Comparison of ENCODE assay signal across 29 cellular contexts in the genomic region with DNA sequence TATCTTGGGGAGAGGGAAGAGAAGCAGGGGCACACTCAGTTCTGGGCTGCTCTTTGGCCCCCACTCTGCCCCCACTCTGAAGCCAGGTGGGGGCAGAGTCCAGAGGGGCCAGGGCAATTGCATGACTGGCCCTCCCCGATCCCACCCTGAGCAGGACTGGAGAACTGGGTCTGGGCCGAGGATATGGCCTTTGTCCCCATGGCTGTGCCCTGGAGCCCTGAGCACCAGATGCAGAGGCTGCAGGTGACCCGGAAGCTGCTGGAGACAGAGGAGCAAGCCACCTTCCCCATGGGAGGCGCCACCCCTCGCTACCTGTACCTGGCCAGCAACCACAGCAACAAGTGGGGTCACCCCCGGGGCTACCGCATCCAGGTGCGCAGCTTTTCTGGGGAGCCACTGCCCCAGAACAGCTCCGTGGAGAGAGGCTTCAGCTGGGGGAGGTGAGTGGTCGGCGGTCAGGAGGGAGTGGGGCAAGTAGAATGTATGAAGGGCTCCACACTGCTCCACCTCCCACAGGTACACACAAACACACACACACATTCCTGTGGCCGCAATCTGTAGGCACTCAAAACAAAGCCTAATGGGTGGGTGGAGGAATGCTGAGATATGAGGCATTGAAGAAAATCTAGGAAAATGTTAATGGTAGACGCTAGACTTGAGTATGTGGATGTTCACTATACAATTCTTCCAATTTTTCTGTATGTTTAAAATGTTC. TPM values are rescaled to one million over a fixed set of nuclear protein-coding genes. Genes with fewer than 3 reads are reported as not detected.
DNase-seq lines count a peak whose midpoint lies in the region; FAIRE-seq and TF ChIP-seq lines count a peak whose summit lies in the region.
"Had no signal": no experiment of that assay in that cellular context is flagged by ENCODE, and none has a peak within 500 bp of the region (broad histone marks: within the 10 kb centered on the region; RNA-seq: fewer than 3 reads in every experiment).

No MANE protein-coding gene starts in this region.

- FAIRE-seq in astrocyte (lab: Jason Lieb, UNC) = no peak
- FAIRE-seq in small intestine (lab: Jason Lieb, UNC) = no peak
- FAIRE-seq: GM18507 had no signal

- H3K4me2 ChIP-seq in astrocyte (ENCODE audit: low read length) = no peak overlapping the region
- H3K4me2 ChIP-seq: GM23338, PC-9 had no signal

- H3K27me3 ChIP-seq in astrocyte (ENCODE audit: insufficient read depth, low read length) (peaks cover 4% of the 10 kb centered on the region), liver (ENCODE audit: control insufficient read depth in 4 of 4, insufficient read depth in 4 of 4, low read length in 3 of 4) (no peaks in the 10 kb centered on the region), small intestine (ENCODE audit: control insufficient read depth in 2 of 2, insufficient read depth in 2 of 2, low read length in 2 of 2) (no peaks in the 10 kb centered on the region), uterus (no peaks in the 10 kb centered on the region)

- no peaks in the 10 kb centered on the region for H3K36me3 Mint-ChIP-seq in astrocyte (ENCODE audit: low read depth, unreplicated experiment)
- H3K36me3 Mint-ChIP-seq in nephron progenitor cell (ENCODE audit: low read depth) = peaks cover 15% of the 10 kb centered on the region

- H3K79me2 ChIP-seq in astrocyte (ENCODE audit: insufficient read depth, low read length) = no peaks in the 10 kb centered on the region

- DNase-seq in HT-29 (ENCODE audit: low spot score) (peak; percentile 77), astrocyte (ENCODE audit: low read depth) (peak; percentile 74), small intestine (peak; percentile 40), DMS114 treated with DMSO at 0.1 percent for 48 hours (lab: John Stamatoyannopoulos, UW; ENCODE audit: unreplicated experiment) (no peak), uterus (no peak), nephron progenitor cell (no peak)
- DNase-seq: HCEC 1CT; KBM-7; MV-4-11; NCI-H1105; NCI-H146; NCI-H1930; NCI-H2107; NCI-H446 treated with DMSO at 0.1 percent for 48 hours; NCI-H526; NCI-H82; NK-92 treated with Interleukin-12 subunit alpha and Interleukin-12 subunit beta, amount 100 ng/mL, for 24 hours; PC-9; SJCRH30 had no signal

- TF ChIP-seq CTCF in astrocyte (IDR thresholded peaks at IDR 0.05; ENCODE audit: insufficient read depth, low read depth, low read length) (no peak), liver (IDR thresholded peaks at IDR 0.05; ENCODE audit: low read depth, low read length, missing input control) (no peak), uterus (IDR thresholded peaks at IDR 0.05) (no peak), nephron progenitor cell (IDR thresholded peaks at IDR 0.05) (no peak)

- H3K27ac ChIP-seq in astrocyte (ENCODE audit: low read depth, low read length) (no peak overlapping the region), liver (ENCODE audit: low read depth in 1 of 2, low read length in 2 of 2) (no peak overlapping the region), small intestine (ENCODE audit: low read depth in 1 of 2, low read length in 1 of 2) (no peak overlapping the region), uterus (no peak overlapping the region)
- H3K27ac ChIP-seq: PC-9, SJCRH30 had no signal

- H3K4me1 ChIP-seq in astrocyte (ENCODE audit: insufficient read depth, low read length) (no peaks in the 10 kb centered on the region), liver (ENCODE audit: control insufficient read depth in 4 of 4, insufficient read depth in 4 of 4, low read length in 3 of 4) (peaks cover 3 to 58% (median 42%) of the 10 kb centered on the region in 4 donors), small intestine (ENCODE audit: control insufficient read depth in 2 of 2, insufficient read depth in 1 of 2, low read depth in 1 of 2, low read length in 1 of 2) (peaks cover 0 to 4% of the 10 kb centered on the region in 2 donors), uterus (no peaks in the 10 kb centered on the region)
- H3K4me1 ChIP-seq: SJCRH30 had no signal

- no peak overlapping the region for H2AFZ ChIP-seq in astrocyte (ENCODE audit: low read depth, low read length)
- H2AFZ ChIP-seq: GM23338, PC-9 had no signal

- H3K27me3 Mint-ChIP-seq in astrocyte (ENCODE audit: low read depth, unreplicated experiment) (peaks cover 8% of the 10 kb centered on the region), nephron progenitor cell (ENCODE audit: low read depth, poor library complexity) (peaks cover 35% of the 10 kb centered on the region)

- TF ChIP-seq POLR2A in uterus (IDR thresholded peaks at IDR 0.05) = no peak

- H3K9ac ChIP-seq in astrocyte (ENCODE audit: low read length) = no peak overlapping the region
- no peak overlapping the region for H3K9ac ChIP-seq in liver (ENCODE audit: low read depth in 1 of 2, low read length in 2 of 2)

- H3K9me3 Mint-ChIP-seq in astrocyte (ENCODE audit: unreplicated experiment) (peaks cover 12% of the 10 kb centered on the region), nephron progenitor cell (peaks cover 31% of the 10 kb centered on the region)

- WGBS in liver = 82% methylated on average over 13 of the region's 13 CpGs
- WGBS in small intestine, 3 donors = 73 to 88% (median 79%) methylated on average over 12 to 13 of the region's 13 CpGs

- H3K4me1 Mint-ChIP-seq in astrocyte (ENCODE audit: low read depth, unreplicated experiment) = peaks cover 3% of the 10 kb centered on the region
- no peaks in the 10 kb centered on the region for H3K4me1 Mint-ChIP-seq in nephron progenitor cell

- intact Hi-C loops in uterus (cut with DNase I; ENCODE audit: low total_unique reads) = no loop called here

- H3K27ac Mint-ChIP-seq in astrocyte (ENCODE audit: unreplicated experiment) (no peak overlapping the region), nephron progenitor cell (no peak overlapping the region)
- H3K27ac Mint-ChIP-seq: GM23338 had no signal

- H3K36me3 ChIP-seq in astrocyte (ENCODE audit: insufficient read depth, low read length) (no peaks in the 10 kb centered on the region), liver (ENCODE audit: control insufficient read depth in 4 of 4, insufficient read depth in 3 of 4, low read depth in 1 of 4, low read length in 3 of 4) (peaks cover 3 to 18% (median 12%) of the 10 kb centered on the region in 4 donors), small intestine (ENCODE audit: control insufficient read depth in 2 of 2, insufficient read depth in 2 of 2, low read length in 2 of 2) (no peaks in the 10 kb centered on the region), uterus (no peaks in the 10 kb centered on the region)
- H3K36me3 ChIP-seq: SJCRH30 had no signal

- H3K4me3 ChIP-seq in astrocyte (ENCODE audit: insufficient read depth, low read depth, low read length) (no peak overlapping the region), liver (ENCODE audit: low read depth in 1 of 3, low read length in 3 of 3) (no peak overlapping the region), small intestine (ENCODE audit: low read depth in 1 of 2, low read length in 2 of 2) (no peak overlapping the region), uterus (no peak overlapping the region)
- H3K4me3 ChIP-seq: GM23338, PC-9, SJCRH30 had no signal

- no peaks in the 10 kb centered on the region for H4K20me1 ChIP-seq in astrocyte (ENCODE audit: insufficient read depth, low read length)

- H3K9me3 ChIP-seq in astrocyte (ENCODE audit: insufficient read depth, low read depth, low read length) (peaks cover 5% of the 10 kb centered on the region), liver (ENCODE audit: control insufficient read depth in 4 of 4, low read length in 3 of 4) (no peaks in the 10 kb centered on the region), small intestine (ENCODE audit: control insufficient read depth, low read depth) (no peaks in the 10 kb centered on the region), uterus (peaks cover 0 to 8% of the 10 kb centered on the region in 2 donors)
- H3K9me3 ChIP-seq: SJCRH30 had no signal

- TF ChIP-seq RAD21 in liver (IDR thresholded peaks at IDR 0.05) = no peak

- H3K4me3 Mint-ChIP-seq in astrocyte (ENCODE audit: unreplicated experiment) (no peak overlapping the region), nephron progenitor cell (no peak overlapping the region)
- H3K4me3 Mint-ChIP-seq: GM23338 had no signal

TF ChIP-seq in liver, 16 proteins besides CTCF, POLR2A, EP300 and RAD21:
- TF ChIP-seq, protein P1, sequence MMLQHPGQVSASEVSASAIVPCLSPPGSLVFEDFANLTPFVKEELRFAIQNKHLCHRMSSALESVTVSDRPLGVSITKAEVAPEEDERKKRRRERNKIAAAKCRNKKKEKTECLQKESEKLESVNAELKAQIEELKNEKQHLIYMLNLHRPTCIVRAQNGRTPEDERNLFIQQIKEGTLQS (IDR thresholded peaks at IDR 0.05) = no peak
- TF ChIP-seq RXRA (IDR thresholded peaks at IDR 0.05) (peak in 1 of 2 donors; percentile 23), HNF4A (conservative IDR thresholded peaks at IDR 0.05) (peak; percentile 41 to 61)

RNA-seq across cellular contexts. Expression of a gene that starts 21.4 kb away (rescaled TPM):
- total RNA-seq in HT-29 (2014; rRNA removed; shearing (Covaris generic)) = 0.23 TPM in 1 of 2 replicates, not detected in the other
- total RNA-seq in astrocyte (1.1 and 1.5 TPM in 2 replicates), liver (1 to 10 TPM; 2.4 to 6.9 TPM), uterus (10 to 100 TPM; 11.8 to 86.2 (median 15.5) TPM)
- polyA plus RNA-seq in liver (10 to 100 TPM in 1 of 2 donors, 1 to 10 TPM in 1; 2.0 to 18.2 TPM), small intestine (10 to 100 TPM in 1 of 3 donors, 1 to 10 TPM in 2; 1.3 to 30.0 (median 3.0) TPM)
- total RNA-seq: RPMI7951 had no signal

RNA-seq across cellular contexts. Expression of a gene that starts 28.0 kb away (rescaled TPM):
- 1.6 and 1.8 TPM in 2 replicates for total RNA-seq in HT-29 (2014; rRNA removed; shearing (Covaris generic))
- total RNA-seq in astrocyte (4.1 and 5.0 TPM in 2 replicates), liver (1 to 10 TPM in 1 of 2 donors, under 1 TPM in 1; 0.33 to 2.4 TPM), uterus (1 to 10 TPM in 3 of 4 donors, not detected in 1; 1.3 to 5.3 (median 3.0) TPM)
- polyA plus RNA-seq in liver (under 1 TPM; 0.17 to 0.50 TPM), small intestine (1 to 10 TPM in 2 of 3 donors, under 1 TPM in 1; 0.54 to 1.3 (median 1.1) TPM)
- total RNA-seq: A172 had no signal

RNA-seq across cellular contexts. Expression of a gene that starts 28.2 kb away (rescaled TPM):
- not detected in 2 replicates for total RNA-seq in HT-29 (2014; rRNA removed; shearing (Covaris generic))
- total RNA-seq in astrocyte (not detected in 2 replicates), liver (100 to 1,000 TPM in 1 of 2 donors, 10 to 100 TPM in 1; 23.8 to 271 TPM), uterus (not detected)
- polyA plus RNA-seq in liver (100 to 1,000 TPM in 1 of 2 donors, 10 to 100 TPM in 1; 84.7 to 144 TPM), small intestine (10 to 100 TPM in 1 of 3 donors, 1 to 10 TPM in 2; 4.1 to 12.1 (median 4.6) TPM)
- total RNA-seq: A172, GM23338, HT1080, LHCN-M2, MCF 10A, PC-9, Right ventricle myocardium inferior, RPMI7951, SJCRH30 had no signal
- polyA plus RNA-seq: BJ, GM23338 had no signal

RNA-seq across cellular contexts. Expression of a gene that starts 39.2 kb away (rescaled TPM):
- total RNA-seq in HT-29 (2014; rRNA removed; shearing (Covaris generic)) = 96.8 and 142 TPM in 2 replicates
- total RNA-seq in astrocyte (131 and 152 TPM in 2 replicates), liver (10 to 100 TPM; 25.0 to 46.7 TPM), uterus (10 to 100 TPM in 3 of 4 donors, 1 to 10 TPM in 1; 9.7 to 74.3 (median 46.0) TPM)
- polyA plus RNA-seq in liver (10 to 100 TPM; 33.0 to 55.3 TPM), small intestine (10 to 100 TPM; 49.9 to 93.0 (median 55.9) TPM)

RNA-seq across cellular contexts. Expression of a gene that starts 48.3 kb away (rescaled TPM):
- 108 and 118 TPM in 2 replicates for total RNA-seq in HT-29 (2014; rRNA removed; shearing (Covaris generic))
- total RNA-seq in astrocyte (79.8 and 87.6 TPM in 2 replicates), liver (10 to 100 TPM; 47.6 to 64.1 TPM), uterus (100 to 1,000 TPM in 1 of 4 donors, 10 to 100 TPM in 3; 42.6 to 108 (median 72.6) TPM)
- polyA plus RNA-seq in liver (10 to 100 TPM; 37.7 to 44.2 TPM), small intestine (10 to 100 TPM; 73.5 to 96.8 (median 82.3) TPM)

Comparison
In these comparisons a context has a peak if more than half of its experiments do, and no peak if none do; other contexts are left out.
1. DNase-seq: peak in HT-29 (single experiment), astrocyte (single experiment) and small intestine (single experiment); none in DMS114 treated with DMSO at 0.1 percent for 48 hours (single experiment), uterus (0 of 2) and nephron progenitor cell (single experiment).
2. RNA of a gene that starts 28.2 kb away (total RNA-seq): 23.8 to 271 TPM in liver; not detected in HT-29, not detected in astrocyte and not detected in uterus; every median in the first group is over 10 times any median in the second.